ENCODE assay signal across 16 cellular contexts in the genomic region with DNA sequence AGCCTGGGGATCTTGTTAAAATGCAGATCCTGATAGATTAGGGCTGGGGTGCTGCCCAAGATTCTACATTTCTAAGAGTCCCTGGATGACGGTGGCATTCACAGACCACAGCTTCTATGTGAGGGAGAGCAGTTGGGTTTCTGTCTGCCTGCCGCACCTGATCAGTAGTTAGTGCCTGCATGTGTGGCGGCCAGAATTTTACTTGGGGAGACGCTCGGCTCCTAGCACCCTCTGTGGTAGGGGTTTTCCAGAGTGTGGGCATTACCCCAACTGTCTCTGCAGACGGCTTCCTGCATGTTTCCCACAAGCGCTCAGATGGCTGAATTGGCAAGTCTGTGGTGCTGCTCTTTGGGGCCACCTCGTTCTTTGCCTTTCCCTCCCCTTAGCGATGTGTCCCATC. TPM values are rescaled to one million over a fixed set of nuclear protein-coding genes. Genes with fewer than 3 reads are reported as not detected.
DNase-seq lines count a peak whose midpoint lies in the region; ATAC-seq and TF ChIP-seq lines count a peak whose summit lies in the region.
"Had no signal": no experiment of that assay in that cellular context is flagged by ENCODE, and none has a peak within 500 bp of the region (broad histone marks: within the 10 kb centered on the region; RNA-seq: fewer than 3 reads in every experiment).

No MANE protein-coding gene starts in this region.

- H3K4me3 Mint-ChIP-seq in endothelial cell (ENCODE audit: unreplicated experiment), result no peak overlapping the region
- no peak overlapping the region for H3K4me3 Mint-ChIP-seq in stimulated activated naive CD8-positive, alpha-beta T cell treated with anti-CD3 and anti-CD28 coated beads, Interleukin-15, Interleukin-2, amounts not matched to agents 100 ng/mL and 50 ng/mL, for 24 hours

- no peak for TF ChIP-seq CTCF in endothelial cell (IDR thresholded peaks at IDR 0.05; ENCODE audit: unreplicated experiment)
- TF ChIP-seq CTCF in GM20000 (IDR thresholded peaks at IDR 0.05; ENCODE audit: extremely low read depth, missing control alignments), result no peak

- peaks cover 6% of the 10 kb centered on the region for H3K27me3 Mint-ChIP-seq in endothelial cell (ENCODE audit: unreplicated experiment)
- H3K27me3 Mint-ChIP-seq in stimulated activated naive CD8-positive, alpha-beta T cell treated with anti-CD3 and anti-CD28 coated beads, Interleukin-15, Interleukin-2, amounts not matched to agents 100 ng/mL and 50 ng/mL, for 24 hours, result no peaks in the 10 kb centered on the region

- H3K4me1 Mint-ChIP-seq in endothelial cell (ENCODE audit: unreplicated experiment), result peaks cover 21% of the 10 kb centered on the region
- H3K4me1 Mint-ChIP-seq in stimulated activated naive CD8-positive, alpha-beta T cell treated with anti-CD3 and anti-CD28 coated beads, Interleukin-15, Interleukin-2, amounts not matched to agents 100 ng/mL and 50 ng/mL, for 24 hours (ENCODE audit: low read depth), result peaks cover 54% of the 10 kb centered on the region

- H3K27ac Mint-ChIP-seq in endothelial cell (ENCODE audit: unreplicated experiment), result peak overlapping the region; percentile 42
- peak overlapping the region; percentile 18 for H3K27ac Mint-ChIP-seq in stimulated activated naive CD8-positive, alpha-beta T cell treated with anti-CD3 and anti-CD28 coated beads, Interleukin-15, Interleukin-2, amounts not matched to agents 100 ng/mL and 50 ng/mL, for 24 hours

- H3K36me3 Mint-ChIP-seq in endothelial cell (ENCODE audit: low read depth, unreplicated experiment), result peaks cover 22% of the 10 kb centered on the region
- peaks cover 53% of the 10 kb centered on the region for H3K36me3 Mint-ChIP-seq in stimulated activated naive CD8-positive, alpha-beta T cell treated with anti-CD3 and anti-CD28 coated beads, Interleukin-15, Interleukin-2, amounts not matched to agents 100 ng/mL and 50 ng/mL, for 24 hours (ENCODE audit: low read depth)

- no peaks in the 10 kb centered on the region for H3K9me3 Mint-ChIP-seq in endothelial cell (ENCODE audit: unreplicated experiment)
- no peaks in the 10 kb centered on the region for H3K9me3 Mint-ChIP-seq in stimulated activated naive CD8-positive, alpha-beta T cell treated with anti-CD3 and anti-CD28 coated beads, Interleukin-15, Interleukin-2, amounts not matched to agents 100 ng/mL and 50 ng/mL, for 24 hours

- ATAC-seq in HG02852 (IDR thresholded peaks at IDR 0.05; ENCODE audit: unreplicated experiment) (no peak), HG02938 (IDR thresholded peaks at IDR 0.05; ENCODE audit: unreplicated experiment) (no peak)
- ATAC-seq: A549, HCT116 had no signal

- peak; percentile 11 for DNase-seq in activated T-cell treated with anti-CD3 and anti-CD28 coated beads for 24 hours (ENCODE audit: low read depth)
- DNase-seq in activated T-cell treated with anti-CD3 and anti-CD28 coated beads for 4 hours, result no peak
- peak; percentile 37 to 48 for DNase-seq in activated T-cell treated with anti-CD3 and anti-CD28 coated beads, Interleukin-2, amount 50 U/mL, for 48 hours
- no peak for DNase-seq in endothelial cell (ENCODE audit: low spot score)
- DNase-seq in GM20000 (ENCODE audit: low spot score), result no peak
- DNase-seq: DMS 273 treated with DMSO at 0.1 percent for 48 hours, mesenchymal stem cell, NCI-H1694 treated with DMSO at 0.1 percent for 48 hours, SK-N-SH, tibial artery had no signal

RNA-seq across cellular contexts. Expression of a gene that starts 8.3 kb away (rescaled TPM):
- total RNA-seq in endothelial cell (ENCODE audit: unreplicated experiment), result 0.62 TPM
- total RNA-seq: activated CD8-positive, alpha-beta memory T cell treated with anti-CD3 and anti-CD28 coated beads for 36 hours had no signal

RNA-seq across cellular contexts. Expression of a gene that starts 36.2 kb away (rescaled TPM):
- 41.2 TPM for total RNA-seq in endothelial cell (ENCODE audit: unreplicated experiment)

RNA-seq across cellular contexts. Expression of a gene that starts 36.4 kb away (rescaled TPM):
- total RNA-seq in endothelial cell (ENCODE audit: unreplicated experiment), result 367 TPM

Comparison
In these comparisons a context has a peak if more than half of its experiments do, and no peak if none do; other contexts are left out.
1. DNase-seq: peak in activated T-cell treated with anti-CD3 and anti-CD28 coated beads for 24 hours (single experiment) and activated T-cell treated with anti-CD3 and anti-CD28 coated beads, Interleukin-2, amount 50 U/mL, for 48 hours (2 of 2); none in activated T-cell treated with anti-CD3 and anti-CD28 coated beads for 4 hours (single experiment), endothelial cell (single experiment) and GM20000 (single experiment).